In genomic region chr1:212782422-212783154, GRCh38 we compare ENCODE assay signal across 8 cellular contexts. TPM values are rescaled to one million over a fixed set of nuclear protein-coding genes. Genes with fewer than 3 reads are reported as not detected.
DNase-seq lines count a peak whose midpoint lies in the region; ATAC-seq and TF ChIP-seq lines count a peak whose summit lies in the region.

No MANE protein-coding gene starts in this region.

- H3K9me3 ChIP-seq in mesodermal cell (ENCODE audit: control insufficient read depth, low read length): no peaks in the 10 kb centered on the region

- peaks cover 50% of the 10 kb centered on the region for H3K36me3 ChIP-seq in mesodermal cell (ENCODE audit: control insufficient read depth, insufficient read depth, low read length)

- no peak overlapping the region for H3K4me3 ChIP-seq in AG10803 (ENCODE audit: low read length)
- no peak overlapping the region for H3K4me3 ChIP-seq in coronary artery
- no peak overlapping the region for H3K4me3 ChIP-seq in mesodermal cell (ENCODE audit: extremely low read depth, insufficient read depth, low read length, poor library complexity, severe bottlenecking)

- DNase-seq in AG10803 (ENCODE audit: low read depth): peak; percentile 43
- DNase-seq in GM13976 (ENCODE audit: low spot score): no peak
- DNase-seq in NOMO-1 (lab: John Stamatoyannopoulos, UW; ENCODE audit: unreplicated experiment in 2 of 2): peak; percentile 70 to 71
- no peak for DNase-seq in coronary artery (ENCODE audit: low spot score)
- no peak for DNase-seq in HK-2 (ENCODE audit: unreplicated experiment)

- no peak for ATAC-seq in GM19324 (IDR thresholded peaks at IDR 0.05; ENCODE audit: low FRiP score, unreplicated experiment)
- ATAC-seq in HG02852 (IDR thresholded peaks at IDR 0.05; ENCODE audit: unreplicated experiment): no peak

- 100% methylated on average over 1 of the region's 3 CpGs; no CpG with 5 or more reads in 1 of the 2 experiments for WGBS in mesodermal cell (ENCODE audit: insufficient coverage in 2 of 2), 2 experiments

- H3K27ac ChIP-seq in coronary artery (peak overlapping the region in 1 of 2 donors; percentile 49), mesodermal cell (ENCODE audit: low read depth, low read length, severe bottlenecking) (peak overlapping the region; percentile 52)

- TF ChIP-seq CTCF in AG10803 (conservative IDR thresholded peaks at IDR 0.05; ENCODE audit: low read length) (peak; percentile 77), GM13976 (IDR thresholded peaks at IDR 0.05; ENCODE audit: borderline replicate concordance, control extremely low read depth, extremely low read depth, insufficient read depth, missing control alignments) (peak; percentile 54), coronary artery (IDR thresholded peaks at IDR 0.05) (peak; percentile 25)

- in situ Hi-C loops in GM13976 (cut with MboI; ENCODE audit: low sequenced_read_pairs, unreplicated experiment): loop anchor here (10.0 kb wide), 1 partner anchor 108 kb away; no protein-coding TSS in a partner anchor

- peaks cover 7% of the 10 kb centered on the region for H3K4me1 ChIP-seq in mesodermal cell (ENCODE audit: control insufficient read depth, insufficient read depth, low read length, poor library complexity, severe bottlenecking)

RNA-seq across cellular contexts. Expression of gene NSL1, which starts 9.0 kb away (rescaled TPM):
- 26.7 TPM for polyA plus RNA-seq in mesodermal cell (2013, experiment 1 of 2)
- 27.6 TPM for polyA plus RNA-seq in mesodermal cell (2013, experiment 2 of 2)

RNA-seq across cellular contexts. Expression of gene TATDN3, which starts 9.1 kb away (rescaled TPM):
- polyA plus RNA-seq in mesodermal cell (2013, experiment 1 of 2): 21.8 TPM
- polyA plus RNA-seq in mesodermal cell (2013, experiment 2 of 2): 21.7 TPM

Comparison
In these comparisons a context has a peak if more than half of its experiments do, and no peak if none do; other contexts are left out.
1. DNase-seq: peak in AG10803 (single experiment) and NOMO-1 (2 of 2); none in GM13976 (single experiment), coronary artery (single experiment) and HK-2 (single experiment).
2. CTCF ChIP-seq: peak in every context shown above with its lines; median percentile 77 in AG10803; 54 in GM13976; 25 in coronary artery.